ENCODE assay signal across 8 cellular contexts in the genomic region with DNA sequence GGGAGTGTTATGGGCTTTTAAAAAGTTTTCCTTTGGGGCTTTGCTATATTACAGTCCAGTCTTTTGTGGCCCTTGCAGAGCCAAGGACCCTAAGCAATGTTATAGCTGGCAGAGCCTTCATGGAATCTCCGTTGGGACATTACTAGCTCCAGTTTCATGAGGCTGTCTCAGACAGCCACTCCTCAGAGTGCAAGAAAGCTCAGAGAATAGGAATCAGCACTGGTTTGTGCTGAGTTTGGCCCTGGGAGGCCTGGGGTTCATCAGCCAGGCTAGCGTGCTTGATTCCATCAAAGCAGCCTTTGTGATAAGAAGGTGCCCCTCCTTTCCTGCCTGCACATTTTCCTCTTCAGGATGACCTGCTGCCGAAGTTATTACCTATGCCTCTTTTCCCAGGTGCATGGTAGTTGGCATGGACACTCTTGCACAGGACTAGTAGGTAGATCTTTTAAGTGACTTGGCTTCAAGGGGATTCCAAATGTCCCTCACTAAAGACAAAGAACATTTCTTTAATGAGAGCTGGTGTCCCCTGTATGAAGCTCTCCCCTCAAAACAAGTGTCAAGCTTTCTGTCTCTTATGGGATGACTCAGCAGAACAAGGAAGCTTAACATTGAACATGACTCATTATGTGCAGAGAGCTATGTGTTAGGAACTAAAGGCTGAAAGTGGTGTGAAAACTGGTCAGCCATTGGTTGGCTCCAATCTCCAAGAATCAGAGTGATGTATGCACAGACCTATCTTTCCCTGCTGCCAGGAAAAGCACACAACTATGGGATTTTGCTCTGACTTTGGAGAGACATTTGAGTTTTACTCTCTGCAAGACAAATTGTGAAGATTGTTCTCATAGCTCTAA.
DNase-seq lines count a peak whose midpoint lies in the region; ATAC-seq lines count a peak whose summit lies in the region.

No MANE protein-coding gene starts in this region.

- H3K4me3 ChIP-seq in effector memory CD4-positive, alpha-beta T cell (ENCODE audit: insufficient read depth, low read depth, low read length, poor library complexity, severe bottlenecking) = no peak overlapping the region

- H3K27ac ChIP-seq in epithelial cell of prostate = no peak overlapping the region
- no peak overlapping the region for H3K27ac ChIP-seq in effector memory CD4-positive, alpha-beta T cell (ENCODE audit: insufficient read depth, low read length, poor library complexity, severe bottlenecking)

- DNase-seq in A172 (ENCODE audit: low spot score) (peak; percentile 88), Kasumi-1 (lab: John Stamatoyannopoulos, UW) (peak; percentile 52 to 59), epithelial cell of prostate (ENCODE audit: low read depth, low spot score) (peak; percentile 85), DMS114 treated with DMSO at 0.1 percent for 48 hours (lab: John Stamatoyannopoulos, UW; ENCODE audit: unreplicated experiment) (no peak), HuH-7 (ENCODE audit: low spot score) (no peak)
- DNase-seq in effector memory CD4-positive, alpha-beta T cell = no peak

- no peaks in the 10 kb centered on the region for H3K36me3 ChIP-seq in effector memory CD4-positive, alpha-beta T cell (ENCODE audit: control insufficient read depth, insufficient read depth, low read length)

- no peaks in the 10 kb centered on the region for H3K27me3 ChIP-seq in effector memory CD4-positive, alpha-beta T cell (replicated peaks; ENCODE audit: control insufficient read depth, insufficient read depth, low read length, poor library complexity, severe bottlenecking)

- H3K4me1 ChIP-seq in effector memory CD4-positive, alpha-beta T cell (ENCODE audit: control insufficient read depth, insufficient read depth, low read length, poor library complexity, severe bottlenecking) = no peaks in the 10 kb centered on the region

- ATAC-seq in GM21381 (IDR thresholded peaks at IDR 0.05; ENCODE audit: unreplicated experiment) (peak; percentile 65), HG02970 (IDR thresholded peaks at IDR 0.05; ENCODE audit: low FRiP score, unreplicated experiment) (no peak)

- H3K9me3 ChIP-seq in effector memory CD4-positive, alpha-beta T cell (ENCODE audit: control insufficient read depth, low read length) = no peaks in the 10 kb centered on the region

Comparison
In these comparisons a context has a peak if more than half of its experiments do, and no peak if none do; other contexts are left out.
1. DNase-seq: peak in A172 (single experiment), Kasumi-1 (2 of 2) and epithelial cell of prostate (single experiment); none in effector memory CD4-positive, alpha-beta T cell (0 of 3), DMS114 treated with DMSO at 0.1 percent for 48 hours (single experiment) and HuH-7 (single experiment).